In the genomic region with DNA sequence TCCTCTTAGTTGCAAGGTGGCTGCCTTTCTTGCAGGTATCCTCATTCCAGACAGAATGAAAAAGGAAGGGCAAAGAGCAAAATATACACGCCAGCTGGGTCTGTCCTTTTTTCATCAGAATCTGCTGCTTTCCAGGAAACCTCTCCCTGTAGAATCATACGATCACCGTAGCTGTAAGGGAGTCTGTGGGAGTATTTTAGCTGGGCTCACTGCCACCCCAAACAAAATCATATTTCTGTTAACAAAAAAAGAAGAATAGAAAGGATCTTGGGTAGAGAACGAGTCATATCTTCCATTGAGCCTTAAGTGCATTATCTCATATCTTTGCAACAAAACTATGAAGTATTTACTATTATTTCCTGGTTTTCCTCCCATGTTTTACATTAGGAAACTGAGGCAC, we compare ENCODE assay signal across 9 cellular contexts. TPM values are rescaled to one million over a fixed set of nuclear protein-coding genes. Genes with fewer than 3 reads are reported as not detected.
DNase-seq lines count a peak whose midpoint lies in the region; TF ChIP-seq lines count a peak whose summit lies in the region.
"Had no signal": no experiment of that assay in that cellular context is flagged by ENCODE, and none has a peak within 500 bp of the region (broad histone marks: within the 10 kb centered on the region; RNA-seq: fewer than 3 reads in every experiment).

No MANE protein-coding gene starts in this region.

- H3K9me2 ChIP-seq in Loucy (replicated peaks; ENCODE audit: low read depth, low read length) (no peaks in the 10 kb centered on the region), OCI-LY7 (ENCODE audit: insufficient read depth, low read length) (no peaks in the 10 kb centered on the region)

- H3K4me2 ChIP-seq in Loucy (ENCODE audit: low read depth, low read length, poor library complexity, severe bottlenecking) (peak overlapping the region; percentile 41), OCI-LY7 (ENCODE audit: low read length) (no peak overlapping the region)

- DNase-seq in astrocyte of the cerebellum (ENCODE audit: low read depth) (peak; percentile 68), right atrium auricular region (ENCODE audit: low spot score) (no peak), stomach (no peak), GOT3 (lab: John Stamatoyannopoulos, UW) (no peak), SHP77 (lab: John Stamatoyannopoulos, UW) (no peak), OCI-LY7 (ENCODE audit: low spot score) (no peak)
- no peak for DNase-seq in activated CD4-positive, alpha-beta T cell treated with anti-CD3 and anti-CD28 coated beads for 1 hour
- DNase-seq: esophagus squamous epithelium had no signal

- H4K20me1 ChIP-seq in Loucy (ENCODE audit: insufficient read depth, low read length, poor library complexity, severe bottlenecking) (no peaks in the 10 kb centered on the region), OCI-LY7 (ENCODE audit: insufficient read depth, low read length) (no peaks in the 10 kb centered on the region)

- TF ChIP-seq CTCF in Loucy (conservative IDR thresholded peaks at IDR 0.05; ENCODE audit: low read length) (no peak), astrocyte of the cerebellum (IDR thresholded peaks at IDR 0.05; ENCODE audit: low read depth, low read length, missing control alignments) (no peak), right atrium auricular region (IDR thresholded peaks at IDR 0.05) (no peak), stomach (IDR thresholded peaks at IDR 0.05) (no peak), OCI-LY7 (conservative IDR thresholded peaks at IDR 0.05; ENCODE audit: low read length) (no peak)

- intact Hi-C loops in stomach (cut with DNase I; ENCODE audit: low total_unique reads) (no loop called here), OCI-LY7 (cut with micrococcal nuclease; ENCODE audit: unreplicated experiment) (no loop called here)

- H3K4me1 ChIP-seq in Loucy (ENCODE audit: insufficient read depth, low read length, poor library complexity, severe bottlenecking), result peaks cover 16% of the 10 kb centered on the region
- H3K4me1 ChIP-seq in right atrium auricular region, result peaks cover 0 to 26% of the 10 kb centered on the region in 2 donors
- peaks cover 9 to 20% (median 18%) of the 10 kb centered on the region in 4 donors for H3K4me1 ChIP-seq in stomach
- H3K4me1 ChIP-seq in OCI-LY7 (ENCODE audit: insufficient read depth, low read length, poor library complexity, severe bottlenecking), result no peaks in the 10 kb centered on the region

- CTCF ChIA-PET in OCI-LY7 (lab: Charles Lee; ENCODE audit: unreplicated experiment), result no interaction called here

- WGBS in stomach, 5 donors, result 24 to 40% (median 33%) methylated on average over 4 of the region's 4 CpGs

- H2AFZ ChIP-seq in Loucy (ENCODE audit: low read length) (no peak overlapping the region), OCI-LY7 (ENCODE audit: low read length) (no peak overlapping the region)

- POLR2A ChIA-PET in OCI-LY7 (lab: Charles Lee), result no interaction called here

- in situ Hi-C loops in astrocyte of the cerebellum (cut with HindIII; ENCODE audit: low sequenced_read_pairs), result no loop called here

- no peak for TF ChIP-seq POLR2A in stomach (IDR thresholded peaks at IDR 0.05)

- H3K9me3 ChIP-seq in Loucy (ENCODE audit: insufficient read depth, low read depth, low read length), result no peaks in the 10 kb centered on the region
- H3K9me3 ChIP-seq in right atrium auricular region, result no peaks in the 10 kb centered on the region
- no peaks in the 10 kb centered on the region for H3K9me3 ChIP-seq in stomach
- no peaks in the 10 kb centered on the region for H3K9me3 ChIP-seq in OCI-LY7 (ENCODE audit: low read length)
- H3K9me3 ChIP-seq: esophagus squamous epithelium had no signal

- peaks cover 8% of the 10 kb centered on the region for H3K27me3 ChIP-seq in Loucy (ENCODE audit: insufficient read depth, low read length, poor library complexity, severe bottlenecking)
- H3K27me3 ChIP-seq in right atrium auricular region, result no peaks in the 10 kb centered on the region
- H3K27me3 ChIP-seq in stomach, result no peaks in the 10 kb centered on the region
- H3K27me3 ChIP-seq: esophagus squamous epithelium had no signal

- no peaks in the 10 kb centered on the region for H3F3A ChIP-seq in Loucy (ENCODE audit: low read depth)

- H3K4me3 ChIP-seq in Loucy (ENCODE audit: low read length, poor library complexity, severe bottlenecking) (no peak overlapping the region), astrocyte of the cerebellum (ENCODE audit: low read depth, low read length) (no peak overlapping the region), right atrium auricular region (no peak overlapping the region), stomach (no peak overlapping the region), OCI-LY7 (ENCODE audit: low read depth, low read length, poor library complexity, severe bottlenecking) (no peak overlapping the region)
- H3K4me3 ChIP-seq: esophagus squamous epithelium had no signal

- H3K9ac ChIP-seq in Loucy (ENCODE audit: low read depth, low read length, poor library complexity, severe bottlenecking), result no peak overlapping the region

- no peaks in the 10 kb centered on the region for H3K79me2 ChIP-seq in Loucy (ENCODE audit: insufficient read depth, low read length)
- no peaks in the 10 kb centered on the region for H3K79me2 ChIP-seq in OCI-LY7 (ENCODE audit: insufficient read depth, low read depth, low read length)

- TF ChIP-seq EP300 in stomach (IDR thresholded peaks at IDR 0.05), result no peak

- H3K27ac ChIP-seq in right atrium auricular region, result peak overlapping the region; percentile 59 to 73
- peak overlapping the region in 3 of 5 donors; percentile 22 to 71 (median 66) for H3K27ac ChIP-seq in stomach
- H3K27ac ChIP-seq in OCI-LY7 (ENCODE audit: low read depth, low read length, poor library complexity, severe bottlenecking), result no peak overlapping the region

- no peaks in the 10 kb centered on the region for H3K36me3 ChIP-seq in Loucy (ENCODE audit: insufficient read depth, low read length)
- H3K36me3 ChIP-seq in right atrium auricular region, result no peaks in the 10 kb centered on the region
- H3K36me3 ChIP-seq in stomach, result no peaks in the 10 kb centered on the region
- H3K36me3 ChIP-seq in OCI-LY7 (ENCODE audit: insufficient read depth, low read length), result no peaks in the 10 kb centered on the region
- H3K36me3 ChIP-seq: esophagus squamous epithelium had no signal

- BruUV-seq in OCI-LY7 (replicated peaks; lab: Mats Ljungman, UMichigan), result no TSS peak

RNA-seq across cellular contexts. Expression of gene TANC1, which starts 15.0 kb away (rescaled TPM):
- total RNA-seq in right atrium auricular region (10 to 100 TPM; 51.8 to 58.9 TPM), stomach (10 to 100 TPM; 35.1 to 59.7 (median 43.8) TPM), OCI-LY7 (2022) (0.04 TPM in 1 of 2 replicates, not detected in the other)
- polyA plus RNA-seq in stomach, result 10 to 100 TPM in 1 of 3 donors, 1 to 10 TPM in 2; 4.9 to 13.6 (median 5.5) TPM
- not detected in 2 replicates for total RNA-seq in OCI-LY7 (2014; rRNA removed; shearing (Covaris generic))

Comparison
In these comparisons a context has a peak if more than half of its experiments do, and no peak if none do; other contexts are left out.
1. RNA of gene TANC1, which starts 15.0 kb away (total RNA-seq): 51.8 to 58.9 TPM in right atrium auricular region and 35.1 to 59.7 TPM in stomach; 0.04 TPM in OCI-LY7; every median in the first group is over 10 times any median in the second.